Comparison of ENCODE assay signal across 21 cellular contexts in the genomic region with DNA sequence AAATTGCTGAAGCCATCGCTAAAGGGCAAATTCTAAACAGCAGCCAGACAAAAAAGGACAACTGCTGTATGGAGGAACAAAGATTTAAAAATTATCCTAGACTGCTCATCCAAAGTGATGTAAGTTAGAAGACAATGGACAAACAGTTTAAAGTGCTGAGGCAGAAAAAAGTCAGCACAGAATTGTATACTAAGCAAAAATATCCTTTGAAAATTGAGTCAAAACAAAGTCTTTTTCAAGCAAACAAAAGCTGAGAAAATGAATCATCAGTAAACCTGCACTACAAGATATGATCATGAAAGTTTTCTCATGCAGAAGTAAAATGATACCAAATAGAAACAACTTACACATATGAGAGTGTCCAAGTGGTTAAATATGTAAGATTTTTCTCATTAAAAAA.
"Had no signal": no experiment of that assay in that cellular context is flagged by ENCODE, and none has a peak within 500 bp of the region (broad histone marks: within the 10 kb centered on the region; RNA-seq: fewer than 3 reads in every experiment).

No MANE protein-coding gene starts in this region.

- H3K4me1 Mint-ChIP-seq: central memory CD8-positive, alpha-beta T cell had no signal

- H3K27me3 ChIP-seq: brain microvascular endothelial cell, colonic mucosa, esophagus muscularis mucosa, tibial artery had no signal

- H3K9me3 Mint-ChIP-seq: central memory CD8-positive, alpha-beta T cell; nephron progenitor cell had no signal

- H3K4me3 Mint-ChIP-seq: central memory CD8-positive, alpha-beta T cell; nephron progenitor cell had no signal

- H3K9me3 ChIP-seq: colonic mucosa, esophagus muscularis mucosa, lower lobe of right lung, tibial artery had no signal

- DNase-seq: activated CD4-positive, alpha-beta T cell treated with anti-CD3 and anti-CD28 coated beads, Interleukin-2, amount 50 U/mL, for 1 hour; activated CD8-positive, alpha-beta memory T cell treated with anti-CD3 and anti-CD28 coated beads for 24 hours; activated CD8-positive, alpha-beta memory T cell treated with anti-CD3 and anti-CD28 coated beads, Interleukin-2, amount 50 U/mL, for 48 hours; activated effector memory CD4-positive, alpha-beta T cell treated with Interleukin-2 at 50 U/mL for 16 hours; activated naive CD4-positive, alpha-beta T cell treated with anti-CD3 and anti-CD28 coated beads, Interleukin-2, amount 50 U/mL, for 16 hours; activated T-cell treated with anti-CD3 and anti-CD28 coated beads, Interleukin-2, amount 50 U/mL, for 48 hours; aorta; brain microvascular endothelial cell; colonic mucosa; lower lobe of right lung; midbrain; nephron progenitor cell; nucleus accumbens; posterior cingulate gyrus; stimulated activated CD4-positive, alpha-beta T cell treated with anti-CD3 and anti-CD28 coated beads, Interleukin-2, amount 100 ng/mL, for 24 hours; stimulated activated naive CD8-positive, alpha-beta T cell treated with anti-CD3 and anti-CD28 coated beads, Interleukin-15, Interleukin-2, amounts not matched to agents 100 U/mL and 50 U/mL, for 24 hours; substantia nigra; tibial artery had no signal

- ATAC-seq: activated CD4-positive, CD25-positive, alpha-beta regulatory T cell treated with anti-CD3 and anti-CD28 coated beads, Interleukin-2, amount 50 U/mL, for 24 hours; lower lobe of right lung; stimulated activated naive CD8-positive, alpha-beta T cell treated with anti-CD3 and anti-CD28 coated beads, Interleukin-15, Interleukin-2, amounts not matched to agents 100 U/mL and 50 U/mL, for 24 hours had no signal

- H3K36me3 ChIP-seq: brain microvascular endothelial cell, colonic mucosa, esophagus muscularis mucosa, lower lobe of right lung, tibial artery had no signal

- H3K4me3 ChIP-seq: colonic mucosa, esophagus muscularis mucosa, lower lobe of right lung, tibial artery had no signal

- H3K4me1 ChIP-seq: colonic mucosa, lower lobe of right lung had no signal

- H3K27ac ChIP-seq: brain microvascular endothelial cell, colonic mucosa, esophagus muscularis mucosa, lower lobe of right lung, tibial artery had no signal

- H3K27ac Mint-ChIP-seq: nephron progenitor cell had no signal

- H3K27me3 Mint-ChIP-seq: central memory CD8-positive, alpha-beta T cell had no signal
